Comparison of ENCODE assay signal across 17 cellular contexts in the genomic region with DNA sequence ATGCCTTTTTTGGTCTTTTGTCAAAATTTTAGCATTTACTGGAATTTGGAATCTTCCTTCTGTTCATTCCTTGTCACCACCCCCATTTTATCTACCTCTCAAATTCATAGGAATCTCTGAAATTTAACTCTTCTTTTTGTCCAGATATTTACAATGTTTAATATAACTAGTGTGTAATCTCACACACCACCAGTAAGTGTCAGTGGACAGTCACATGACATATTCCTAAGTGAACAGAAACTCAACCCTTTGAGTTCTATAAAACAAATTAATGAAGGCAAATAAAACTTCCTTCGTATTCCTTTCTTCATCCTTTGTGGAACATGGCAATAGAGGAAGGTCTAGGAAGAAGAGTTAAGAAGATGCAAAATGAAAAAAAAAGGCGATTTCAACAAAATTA. TPM values are rescaled to one million over a fixed set of nuclear protein-coding genes. Genes with fewer than 3 reads are reported as not detected.
DNase-seq lines count a peak whose midpoint lies in the region; TF ChIP-seq lines count a peak whose summit lies in the region.
"Had no signal": no experiment of that assay in that cellular context is flagged by ENCODE, and none has a peak within 500 bp of the region (broad histone marks: within the 10 kb centered on the region; RNA-seq: fewer than 3 reads in every experiment).

No MANE protein-coding gene starts in this region.

- H2AFZ ChIP-seq in MM.1S (ENCODE audit: low read length) (no peak overlapping the region), mammary epithelial cell (ENCODE audit: low read depth, low read length) (no peak overlapping the region)

- no peaks in the 10 kb centered on the region for H3K27me3 ChIP-seq in DOHH2 (ENCODE audit: control insufficient read depth, low read length)
- H3K27me3 ChIP-seq in MM.1S (replicated peaks; ENCODE audit: insufficient read depth, low read length), result no peaks in the 10 kb centered on the region
- H3K27me3 ChIP-seq in mammary epithelial cell (ENCODE audit: insufficient read depth, low read length), result no peaks in the 10 kb centered on the region
- H3K27me3 ChIP-seq: brain microvascular endothelial cell had no signal

- H3K9ac ChIP-seq in MM.1S (ENCODE audit: low read length), result no peak overlapping the region
- H3K9ac ChIP-seq in mammary epithelial cell (ENCODE audit: insufficient read depth, low read length), result no peak overlapping the region

- WGBS in mammary epithelial cell (ENCODE audit: low coverage, missing lambda C conversion rate), result 100% methylated on average over 2 of the region's 2 CpGs

- no TSS peak for BruUV-seq in mammary epithelial cell (replicated peaks; lab: Mats Ljungman, UMichigan)

- H3K4me2 ChIP-seq in DOHH2 (ENCODE audit: low read length) (no peak overlapping the region), MM.1S (ENCODE audit: low read depth, low read length) (no peak overlapping the region), mammary epithelial cell (ENCODE audit: insufficient read depth, low read depth, low read length) (no peak overlapping the region)

- TF ChIP-seq CTCF in DOHH2 (IDR thresholded peaks at IDR 0.05; ENCODE audit: low read depth, low read length, poor library complexity, severe bottlenecking), result peak; percentile 44
- TF ChIP-seq CTCF in MM.1S (IDR thresholded peaks at IDR 0.05; ENCODE audit: low read length), result peak; percentile 18; the same call in 1 of the 2 replicates
- TF ChIP-seq CTCF in mammary epithelial cell (conservative IDR thresholded peaks at IDR 0.05 in 1 of 2, IDR thresholded peaks at IDR 0.05 in 1 of 2; ENCODE audit: extremely low read depth in 1 of 2, insufficient read depth in 1 of 2, low read depth in 1 of 2, low read length in 2 of 2), result peak; percentile 18 to 29

- H4K20me1 ChIP-seq in DOHH2 (ENCODE audit: control insufficient read depth, insufficient read depth, low read depth, low read length) (no peaks in the 10 kb centered on the region), MM.1S (ENCODE audit: insufficient read depth, low read length) (no peaks in the 10 kb centered on the region), mammary epithelial cell (ENCODE audit: insufficient read depth, low read length) (no peaks in the 10 kb centered on the region)

- CTCF ChIA-PET in mammary epithelial cell (lab: Charles Lee; ENCODE audit: low non-redundant PET), result no interaction called here

- H3F3A ChIP-seq in DOHH2 (ENCODE audit: control insufficient read depth, insufficient read depth) (peaks cover 25% of the 10 kb centered on the region), MM.1S (ENCODE audit: insufficient read depth, low read length) (no peaks in the 10 kb centered on the region; the same call in 1 of the 2 replicates)

- H3K4me1 ChIP-seq in DOHH2 (ENCODE audit: control insufficient read depth, low read length) (peaks cover 71% of the 10 kb centered on the region), MM.1S (ENCODE audit: low read length) (no peaks in the 10 kb centered on the region), mammary epithelial cell (ENCODE audit: insufficient read depth, low read length) (peaks cover 12% of the 10 kb centered on the region)

- no peak overlapping the region for H3K4me3 ChIP-seq in DOHH2 (ENCODE audit: low read length)
- H3K4me3 ChIP-seq in MM.1S (ENCODE audit: low read length), result no peak overlapping the region
- no peak overlapping the region for H3K4me3 ChIP-seq in mammary epithelial cell (replicated peaks in 1 of 3; ENCODE audit: insufficient read depth in 1 of 3, low read depth in 2 of 3, low read length in 3 of 3)

- H3K9me2 ChIP-seq in DOHH2 (replicated peaks; ENCODE audit: control insufficient read depth, low read length), result no peaks in the 10 kb centered on the region
- no peaks in the 10 kb centered on the region for H3K9me2 ChIP-seq in MM.1S (replicated peaks; ENCODE audit: insufficient read depth, low read length)

- H3K27ac ChIP-seq in DOHH2 (ENCODE audit: low read depth, low read length), result no peak overlapping the region
- H3K27ac ChIP-seq in MM.1S (ENCODE audit: low read length), result no peak overlapping the region
- H3K27ac ChIP-seq in mammary epithelial cell (ENCODE audit: insufficient read depth, low read depth, low read length), result no peak overlapping the region
- H3K27ac ChIP-seq: brain microvascular endothelial cell had no signal

- no peak for DNase-seq in MM.1S
- DNase-seq in mammary epithelial cell, result no peak
- DNase-seq in lung microvascular endothelial cell (ENCODE audit: low read depth in 2 of 2), result peak; percentile 35 to 56
- no peak for DNase-seq in NCI-H2171 treated with DMSO at 0.1 percent for 48 hours (lab: John Stamatoyannopoulos, UW)
- DNase-seq in activated CD4-positive, alpha-beta T cell treated with anti-CD3 and anti-CD28 coated beads for 1 hour, result no peak
- no peak for DNase-seq in NCI-H187 (lab: John Stamatoyannopoulos, UW)
- DNase-seq: activated CD4-positive, alpha-beta T cell treated with anti-CD3 and anti-CD28 coated beads, Interleukin-2, amount 50 U/mL, for 1 hour; activated T-cell treated with anti-CD3 and anti-CD28 coated beads, Interleukin-2, amount 50 U/mL, for 24 hours; brain microvascular endothelial cell; DND-41; effector CD4-positive, alpha-beta T cell; foreskin fibroblast; GOT3; NCI-H2081 treated with DMSO at 0.1 percent for 48 hours; NCI-H774; nephron progenitor cell had no signal

- H3K36me3 ChIP-seq in DOHH2 (ENCODE audit: control insufficient read depth, low read length), result peaks cover 4% of the 10 kb centered on the region
- no peaks in the 10 kb centered on the region for H3K36me3 ChIP-seq in MM.1S (replicated peaks; ENCODE audit: insufficient read depth, low read length)
- H3K36me3 ChIP-seq in mammary epithelial cell (ENCODE audit: insufficient read depth, low read length), result peaks cover 3% of the 10 kb centered on the region
- H3K36me3 ChIP-seq: brain microvascular endothelial cell had no signal

- intact Hi-C loops in mammary epithelial cell (cut with micrococcal nuclease), result loop anchor here (2.0 kb wide), 1 partner anchor 27 kb away; the partner anchor contains the start of gene ATF7

- H3K79me2 ChIP-seq in DOHH2 (ENCODE audit: control insufficient read depth, low read length) (peaks cover 20% of the 10 kb centered on the region), MM.1S (ENCODE audit: low read length) (no peaks in the 10 kb centered on the region; the same call in 1 of the 2 replicates), mammary epithelial cell (ENCODE audit: insufficient read depth, low read length) (peaks cover 32% of the 10 kb centered on the region)

- in situ Hi-C loops in mammary epithelial cell (cut with MboI; ENCODE audit: low sequenced_read_pairs in 2 of 2), result no loop called here

- H3K9me3 ChIP-seq in DOHH2 (ENCODE audit: control insufficient read depth, insufficient read depth, low read length), result no peaks in the 10 kb centered on the region
- no peaks in the 10 kb centered on the region for H3K9me3 ChIP-seq in MM.1S (replicated peaks; ENCODE audit: insufficient read depth, low read length)
- H3K9me3 ChIP-seq in mammary epithelial cell (replicated peaks; ENCODE audit: insufficient read depth, low read length), result no peaks in the 10 kb centered on the region

- dilution Hi-C loops in mammary epithelial cell (cut with HindIII; ENCODE audit: low sequenced_read_pairs), result no loop called here

RNA-seq across cellular contexts. Expression of gene ATF7, which starts 26.6 kb away (rescaled TPM):
- total RNA-seq in mammary epithelial cell (10 to 100 TPM; 11.2 to 26.5 TPM), lung microvascular endothelial cell (9.2 and 10.5 TPM in 2 replicates)
- 16.4 TPM for polyA plus RNA-seq in mammary epithelial cell
- 68.1 TPM for polyA minus RNA-seq in mammary epithelial cell

Comparison
In these comparisons a context has a peak if more than half of its experiments do, and no peak if none do; other contexts are left out.
1. DNase-seq: peak in lung microvascular endothelial cell (2 of 2); none in MM.1S (single experiment), mammary epithelial cell (single experiment), NCI-H2171 treated with DMSO at 0.1 percent for 48 hours (single experiment), activated CD4-positive, alpha-beta T cell treated with anti-CD3 and anti-CD28 coated beads for 1 hour (single experiment) and NCI-H187 (0 of 2).
2. Peak in every context shown above with its lines, with median percentiles within 50 percentile points of each other: CTCF ChIP-seq.